Comparison of ENCODE assay signal across 9 cellular contexts in genomic region chr7:143900230-143900766, GRCh38. TPM values are rescaled to one million over a fixed set of nuclear protein-coding genes. Genes with fewer than 3 reads are reported as not detected.
DNase-seq lines count a peak whose midpoint lies in the region; ATAC-seq and TF ChIP-seq lines count a peak whose summit lies in the region.
"Had no signal": no experiment of that assay in that cellular context is flagged by ENCODE, and none has a peak within 500 bp of the region (broad histone marks: within the 10 kb centered on the region; RNA-seq: fewer than 3 reads in every experiment).

No MANE protein-coding gene starts in this region.

- TF ChIP-seq POLR2A in NB4 (IDR thresholded peaks at IDR 0.05; ENCODE audit: extremely low read depth, insufficient read length) = no peak

- H3K27me3 Mint-ChIP-seq in CD4-positive, alpha-beta memory T cell = no peaks in the 10 kb centered on the region
- peaks cover 0 to 1% of the 10 kb centered on the region in 2 donors for H3K27me3 Mint-ChIP-seq in natural killer cell (ENCODE audit: low read depth in 2 of 2)

- H3K27ac Mint-ChIP-seq in CD4-positive, alpha-beta memory T cell = peak overlapping the region in 6 of 7 donors; percentile 10 to 86 (median 74)
- H3K27ac Mint-ChIP-seq in natural killer cell = peak overlapping the region; percentile 84 to 89

- H3K4me3 Mint-ChIP-seq in CD4-positive, alpha-beta memory T cell = peak overlapping the region; percentile 94 to 98 (median 95)
- peak overlapping the region; percentile 95 for H3K4me3 Mint-ChIP-seq in natural killer cell

- no peaks in the 10 kb centered on the region for H3K9me3 ChIP-seq in CD4-positive, alpha-beta memory T cell (ENCODE audit: control insufficient read depth in 1 of 2, low read length in 2 of 2)
- no peaks in the 10 kb centered on the region for H3K9me3 ChIP-seq in colonic mucosa
- H3K9me3 ChIP-seq: left lung had no signal

- intact Hi-C loops in CD4-positive, alpha-beta memory T cell (cut with micrococcal nuclease) = no loop called here
- intact Hi-C loops in colonic mucosa (cut with DNase I) = no loop called here
- intact Hi-C loops in natural killer cell (cut with micrococcal nuclease) = no loop called here

- H3K9me3 Mint-ChIP-seq in CD4-positive, alpha-beta memory T cell = peaks cover 0 to 2% (median 0%) of the 10 kb centered on the region in 8 donors
- H3K9me3 Mint-ChIP-seq in natural killer cell = no peaks in the 10 kb centered on the region

- no peak overlapping the region for H3K4me3 ChIP-seq in CD4-positive, alpha-beta memory T cell (ENCODE audit: low read length in 2 of 2)
- H3K4me3 ChIP-seq in NB4 (ENCODE audit: low read depth, low read length) (no peak overlapping the region), colonic mucosa (no peak overlapping the region)

- ATAC-seq in natural killer cell (no peak), HG02885 (IDR thresholded peaks at IDR 0.05; ENCODE audit: poor library complexity, unreplicated experiment) (no peak)
- ATAC-seq: left lung had no signal

- peaks cover 19% of the 10 kb centered on the region for H3K4me1 ChIP-seq in CD4-positive, alpha-beta memory T cell (ENCODE audit: insufficient read depth, low read length)
- H3K4me1 ChIP-seq in colonic mucosa = peaks cover 13% of the 10 kb centered on the region

- H3K27me3 ChIP-seq in CD4-positive, alpha-beta memory T cell (ENCODE audit: insufficient read depth, low read length) = no peaks in the 10 kb centered on the region
- no peaks in the 10 kb centered on the region for H3K27me3 ChIP-seq in colonic mucosa
- H3K27me3 ChIP-seq: left lung had no signal

- peak in 1 of 5 donors; percentile 9 for DNase-seq in CD4-positive, alpha-beta memory T cell
- DNase-seq in NB4 (ENCODE audit: low read depth) (peak; percentile 25), colonic mucosa (no peak), natural killer cell (no peak), DMS53 (lab: John Stamatoyannopoulos, UW) (no peak), NOMO-1 treated with dmso at 0.1 percent for 144 hours (lab: John Stamatoyannopoulos, UW; ENCODE audit: unreplicated experiment) (no peak)
- DNase-seq in activated CD4-positive, alpha-beta T cell treated with anti-CD3 and anti-CD28 coated beads for 4 hours = no peak
- DNase-seq: left lung had no signal

- no peaks in the 10 kb centered on the region for H3K36me3 ChIP-seq in CD4-positive, alpha-beta memory T cell (ENCODE audit: insufficient read depth, low read length)
- no peaks in the 10 kb centered on the region for H3K36me3 ChIP-seq in colonic mucosa
- H3K36me3 ChIP-seq: left lung had no signal

- POLR2A ChIA-PET in CD4-positive, alpha-beta memory T cell (lab: Charles Lee; ENCODE audit: partially characterized antibody) = no interaction called here

- CTCF ChIA-PET in CD4-positive, alpha-beta memory T cell (lab: Charles Lee; ENCODE audit: partially characterized antibody) = interaction anchor here (1.1 to 2.5 kb wide), 3 partner anchors 8 to 227 kb away, joined by 4 to 27 read pairs (median 7); no protein-coding TSS in a partner anchor

- TF ChIP-seq CTCF in NB4 (IDR thresholded peaks at IDR 0.05; ENCODE audit: low read depth, low read length) (no peak), colonic mucosa (IDR thresholded peaks at IDR 0.05) (no peak), natural killer cell (IDR thresholded peaks at IDR 0.05) (no peak)

- peaks cover 22 to 38% (median 30%) of the 10 kb centered on the region in 4 donors for H3K4me1 Mint-ChIP-seq in CD4-positive, alpha-beta memory T cell
- H3K4me1 Mint-ChIP-seq in natural killer cell = peaks cover 24 to 25% of the 10 kb centered on the region in 2 donors

- H3K36me3 Mint-ChIP-seq in CD4-positive, alpha-beta memory T cell = peaks cover 0 to 2% of the 10 kb centered on the region in 2 donors
- H3K36me3 Mint-ChIP-seq in natural killer cell = no peaks in the 10 kb centered on the region

- peak overlapping the region in 1 of 2 donors; percentile 99 for H3K9ac ChIP-seq in colonic mucosa (ENCODE audit: low read depth in 2 of 2, low read length in 2 of 2)

- no peak overlapping the region for H3K27ac ChIP-seq in CD4-positive, alpha-beta memory T cell (ENCODE audit: low read depth, low read length)
- peak overlapping the region; percentile 8 for H3K27ac ChIP-seq in colonic mucosa

RNA-seq across cellular contexts. Expression of gene TCAF1, which starts 1.7 kb away (rescaled TPM):
- total RNA-seq in CD4-positive, alpha-beta memory T cell = 10 to 100 TPM; 20.9 to 23.1 TPM
- 10 to 100 TPM; 10.2 to 11.5 TPM for polyA plus RNA-seq in CD4-positive, alpha-beta memory T cell
- total RNA-seq in colonic mucosa (10 to 100 TPM; 39.5 to 44.9 TPM), natural killer cell (10 to 100 TPM; 12.7 to 24.5 (median 18.8) TPM)

RNA-seq across cellular contexts. Expression of gene OR2F2, which starts 34.7 kb away (rescaled TPM):
- total RNA-seq in CD4-positive, alpha-beta memory T cell = not detected
- polyA plus RNA-seq in CD4-positive, alpha-beta memory T cell = not detected
- total RNA-seq in colonic mucosa (not detected), natural killer cell (not detected)
- total RNA-seq: left lung had no signal

RNA-seq across cellular contexts. Expression of gene OR2F1, which starts 54.3 kb away (rescaled TPM):
- total RNA-seq in CD4-positive, alpha-beta memory T cell = not detected
- not detected for polyA plus RNA-seq in CD4-positive, alpha-beta memory T cell
- not detected for total RNA-seq in colonic mucosa
- total RNA-seq in natural killer cell = not detected
- total RNA-seq: left lung had no signal
